ENCODE assay signal across 8 cellular contexts in the genomic region with DNA sequence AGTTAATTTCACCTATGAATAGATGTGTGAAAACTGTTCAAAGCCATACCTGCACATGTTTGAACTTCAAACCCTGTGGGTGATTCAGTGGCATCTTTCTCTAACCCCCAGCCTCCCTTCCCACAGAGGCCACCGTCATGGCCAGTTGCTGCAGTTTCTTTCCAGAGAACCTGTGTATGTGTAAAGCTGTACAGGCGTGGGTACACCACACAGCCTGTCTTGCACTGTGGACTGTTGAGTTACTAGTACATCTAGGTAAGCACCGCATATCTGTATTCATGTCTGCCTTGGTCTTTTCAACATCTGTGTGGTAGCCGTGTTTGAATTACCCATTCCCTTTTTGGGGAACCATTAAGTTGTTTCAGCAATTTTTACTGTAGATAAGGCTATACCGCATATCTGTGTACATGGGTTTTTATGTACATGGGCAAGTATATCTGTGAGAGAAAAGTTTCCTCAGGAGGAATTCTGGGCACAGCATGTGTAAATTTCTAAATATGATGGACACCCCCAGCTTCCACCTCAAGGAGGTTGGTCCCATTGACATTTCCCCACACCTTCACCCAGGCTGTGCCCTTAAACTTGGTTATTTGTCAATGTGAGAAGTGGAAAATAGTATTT. TPM values are rescaled to one million over a fixed set of nuclear protein-coding genes. Genes with fewer than 3 reads are reported as not detected.
DNase-seq lines count a peak whose midpoint lies in the region; ATAC-seq and TF ChIP-seq lines count a peak whose summit lies in the region.

No MANE protein-coding gene starts in this region.

- DNase-seq in left ventricle myocardium inferior (no peak), GM23338 (ENCODE audit: low spot score) (no peak), amniotic stem cell (lab: John Stamatoyannopoulos, UW) (no peak), activated gamma-delta T cell treated with Interleukin-2 at 50 U/mL for 16 hours (no peak)
- DNase-seq in stimulated activated effector memory CD8-positive, alpha-beta T cell treated with anti-CD3 and anti-CD28 coated beads, Interleukin-12 subunit alpha, Interleukin-12 subunit beta, amount 100 ng/mL, for 72 hours (ENCODE audit: low spot score in 2 of 2): no peak

- H3K9me3 Mint-ChIP-seq in activated naive CD8-positive, alpha-beta T cell (ENCODE audit: low read depth): no peaks in the 10 kb centered on the region
- no peaks in the 10 kb centered on the region for H3K9me3 Mint-ChIP-seq in stimulated activated effector memory CD8-positive, alpha-beta T cell treated with anti-CD3 and anti-CD28 coated beads, Interleukin-12 subunit alpha, Interleukin-12 subunit beta, amount 100 ng/mL, for 72 hours
- H3K9me3 Mint-ChIP-seq in GM23338: no peaks in the 10 kb centered on the region

- H3K4me2 ChIP-seq in GM23338: no peak overlapping the region

- 0 out of 2 replicates have a peak, but pooled peaks cover 3% of the 10 kb centered on the region for H3F3A ChIP-seq in GM23338 (replicated peaks; ENCODE audit: low read depth)

- H3K27ac Mint-ChIP-seq in activated naive CD8-positive, alpha-beta T cell: peak overlapping the region; percentile 77
- peak overlapping the region; percentile 90 for H3K27ac Mint-ChIP-seq in stimulated activated effector memory CD8-positive, alpha-beta T cell treated with anti-CD3 and anti-CD28 coated beads, Interleukin-12 subunit alpha, Interleukin-12 subunit beta, amount 100 ng/mL, for 72 hours
- H3K27ac Mint-ChIP-seq in GM23338: no peak overlapping the region

- no peaks in the 10 kb centered on the region; the same call in 1 of the 2 replicates for H4K20me1 ChIP-seq in GM23338 (replicated peaks; ENCODE audit: insufficient read depth)

- POLR2A ChIA-PET in HEK293 (lab: Yijun Ruan, JAX): interaction anchor here (0.7 to 5.0 kb wide), 7 partner anchors 13 to 70 kb away, joined by 3 to 39 read pairs (median 3); partner anchors contain the start of genes MALAT1 and NEAT1

- intact Hi-C loops in left ventricle myocardium inferior (cut with micrococcal nuclease): no loop called here

- H3K9me3 ChIP-seq in HEK293 (ENCODE audit: control insufficient read depth, insufficient read depth, low read depth, low read length): no peaks in the 10 kb centered on the region
- H3K9me3 ChIP-seq in left ventricle myocardium inferior (replicated peaks): no peaks in the 10 kb centered on the region

- H3K4me3 Mint-ChIP-seq in activated naive CD8-positive, alpha-beta T cell: no peak overlapping the region
- peak overlapping the region; percentile 10 for H3K4me3 Mint-ChIP-seq in stimulated activated effector memory CD8-positive, alpha-beta T cell treated with anti-CD3 and anti-CD28 coated beads, Interleukin-12 subunit alpha, Interleukin-12 subunit beta, amount 100 ng/mL, for 72 hours
- no peak overlapping the region for H3K4me3 Mint-ChIP-seq in GM23338

- peaks cover 80% of the 10 kb centered on the region for H3K4me1 Mint-ChIP-seq in activated naive CD8-positive, alpha-beta T cell (ENCODE audit: low read depth)
- H3K4me1 Mint-ChIP-seq in stimulated activated effector memory CD8-positive, alpha-beta T cell treated with anti-CD3 and anti-CD28 coated beads, Interleukin-12 subunit alpha, Interleukin-12 subunit beta, amount 100 ng/mL, for 72 hours: peaks cover 84% of the 10 kb centered on the region
- no peaks in the 10 kb centered on the region; the same call in 2 of the 3 replicates for H3K4me1 Mint-ChIP-seq in GM23338

- H3K27me3 ChIP-seq in left ventricle myocardium inferior (ENCODE audit: low read depth) (no peaks in the 10 kb centered on the region), GM23338 (ENCODE audit: insufficient read depth) (no peaks in the 10 kb centered on the region)

- H3K4me3 ChIP-seq in HEK293 (ENCODE audit: low read depth, low read length) (no peak overlapping the region; the same call in 1 of the 2 replicates), left ventricle myocardium inferior (peak overlapping the region; percentile 80), GM23338 (no peak overlapping the region)

- CTCF ChIA-PET in HEK293 (lab: Yijun Ruan, JAX): interaction anchor here (0.8 to 2.5 kb wide), 6 partner anchors 13 to 35 kb away, joined by 3 to 9 read pairs (median 5); partner anchors contain the start of gene NEAT1

- H3K4me1 ChIP-seq in HEK293 (ENCODE audit: control insufficient read depth, insufficient read depth, low read length) (no peaks in the 10 kb centered on the region), left ventricle myocardium inferior (peaks cover 99% of the 10 kb centered on the region), GM23338 (ENCODE audit: insufficient read depth) (no peaks in the 10 kb centered on the region)

- no peak overlapping the region for H2AFZ ChIP-seq in GM23338

- H3K36me3 ChIP-seq in HEK293 (ENCODE audit: control insufficient read depth in 2 of 2, insufficient read depth in 1 of 2, low read length in 2 of 2): peaks cover 0 to 50% of the 10 kb centered on the region in 2 experiments; a peak in 1 of 3 replicates
- H3K36me3 ChIP-seq in left ventricle myocardium inferior: peaks cover 87% of the 10 kb centered on the region
- H3K36me3 ChIP-seq in GM23338 (ENCODE audit: insufficient read depth): no peaks in the 10 kb centered on the region

- H3K79me2 ChIP-seq in GM23338 (replicated peaks; ENCODE audit: insufficient read depth): no peaks in the 10 kb centered on the region

- H3K27ac ChIP-seq in HEK293 (ENCODE audit: extremely low read depth, low read depth, low read length) (peak overlapping the region; percentile 5; the same call in 1 of the 2 replicates), left ventricle myocardium inferior (replicated peaks) (peak overlapping the region; percentile 73), GM23338 (ENCODE audit: low read depth) (no peak overlapping the region)

- no peaks in the 10 kb centered on the region for H3K9me2 ChIP-seq in GM23338 (ENCODE audit: insufficient read depth)

- TF ChIP-seq CTCF in HEK293 (tag by site-specific recombination; IDR thresholded peaks at IDR 0.05): no peak
- no peak for TF ChIP-seq CTCF in left ventricle myocardium inferior (IDR thresholded peaks at IDR 0.05; ENCODE audit: borderline replicate concordance)
- no peak for TF ChIP-seq CTCF in GM23338 (conservative IDR thresholded peaks at IDR 0.05; ENCODE audit: low read depth in 2 of 2)

- peak; percentile 61 for ATAC-seq in stimulated activated effector memory CD8-positive, alpha-beta T cell treated with anti-CD3 and anti-CD28 coated beads, Interleukin-12 subunit alpha, Interleukin-12 subunit beta, amount 100 ng/mL, for 72 hours
- no peak for ATAC-seq in HG03571 (IDR thresholded peaks at IDR 0.05; ENCODE audit: unreplicated experiment)
- no peak for ATAC-seq in GM23338

- H3K36me3 Mint-ChIP-seq in activated naive CD8-positive, alpha-beta T cell: peaks cover 7% of the 10 kb centered on the region
- peaks cover 100% of the 10 kb centered on the region for H3K36me3 Mint-ChIP-seq in stimulated activated effector memory CD8-positive, alpha-beta T cell treated with anti-CD3 and anti-CD28 coated beads, Interleukin-12 subunit alpha, Interleukin-12 subunit beta, amount 100 ng/mL, for 72 hours
- H3K36me3 Mint-ChIP-seq in GM23338 (ENCODE audit: low read depth): no peaks in the 10 kb centered on the region

- H3K27me3 Mint-ChIP-seq in activated naive CD8-positive, alpha-beta T cell: no peaks in the 10 kb centered on the region
- peaks cover 7% of the 10 kb centered on the region for H3K27me3 Mint-ChIP-seq in GM23338 (ENCODE audit: insufficient read depth, low read depth, poor library complexity)

TF ChIP-seq in HEK293, 187 proteins besides CTCF, POLR2A, EP300 and RAD21 (continues in another document):
- TF ChIP-seq ZNF248 (tag by site-specific recombination; IDR thresholded peaks at IDR 0.05): no peak
- TF ChIP-seq, protein P1, sequence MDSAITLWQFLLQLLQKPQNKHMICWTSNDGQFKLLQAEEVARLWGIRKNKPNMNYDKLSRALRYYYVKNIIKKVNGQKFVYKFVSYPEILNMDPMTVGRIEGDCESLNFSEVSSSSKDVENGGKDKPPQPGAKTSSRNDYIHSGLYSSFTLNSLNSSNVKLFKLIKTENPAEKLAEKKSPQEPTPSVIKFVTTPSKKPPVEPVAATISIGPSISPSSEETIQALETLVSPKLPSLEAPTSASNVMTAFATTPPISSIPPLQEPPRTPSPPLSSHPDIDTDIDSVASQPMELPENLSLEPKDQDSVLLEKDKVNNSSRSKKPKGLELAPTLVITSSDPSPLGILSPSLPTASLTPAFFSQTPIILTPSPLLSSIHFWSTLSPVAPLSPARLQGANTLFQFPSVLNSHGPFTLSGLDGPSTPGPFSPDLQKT (IDR thresholded peaks at IDR 0.05; ENCODE audit: borderline replicate concordance, low read depth, low read length): peak; percentile 37; the same call in 1 of the 2 replicates

RNA-seq across cellular contexts. Expression of gene NEAT1, which starts 13.9 kb away (rescaled TPM):
- 405 TPM for total RNA-seq in left ventricle myocardium inferior
- 6.3 and 7.2 TPM in 2 replicates for total RNA-seq in GM23338 (2014; rRNA removed; shearing (Covaris generic))
- polyA plus RNA-seq in GM23338 (2016; fragmentation: Nextera tagmentation; extraction: Ambion mirVana): 3.6 and 5.3 TPM in 2 replicates

RNA-seq across cellular contexts. Expression of gene FRMD8, which starts 50.1 kb away (rescaled TPM):
- 8.4 TPM for total RNA-seq in left ventricle myocardium inferior
- total RNA-seq in GM23338 (2014; rRNA removed; shearing (Covaris generic)): 35.4 and 41.4 TPM in 2 replicates
- polyA plus RNA-seq in GM23338 (2016; fragmentation: Nextera tagmentation; extraction: Ambion mirVana): 6.2 and 7.0 TPM in 2 replicates

RNA-seq across cellular contexts. Expression of gene SLC25A45, which starts 54.1 kb away (rescaled TPM):
- 5.0 TPM for total RNA-seq in left ventricle myocardium inferior
- 0.10 and 0.35 TPM in 2 replicates for total RNA-seq in GM23338 (2014; rRNA removed; shearing (Covaris generic))
- 0.74 and 0.89 TPM in 2 replicates for polyA plus RNA-seq in GM23338 (2016; fragmentation: Nextera tagmentation; extraction: Ambion mirVana)

Comparison
In these comparisons a context has a peak if more than half of its experiments do, and no peak if none do; other contexts are left out.
1. RNA of gene NEAT1, which starts 13.9 kb away (total RNA-seq): 405 TPM in left ventricle myocardium inferior (single experiment); 6.3 to 7.2 TPM in GM23338; every median in the first group is over 10 times any median in the second.